Comparison of ENCODE assay signal across 1 cellular context in genomic region chr2:235330775-235331438, GRCh38.
TF ChIP-seq lines count a peak whose summit lies in the region.

No MANE protein-coding gene starts in this region.

TF ChIP-seq in HepG2, 621 proteins besides CTCF, POLR2A, EP300 and RAD21 (continued from another document):
- TF ChIP-seq ZNF574 (CRISPR knock-in tag; IDR thresholded peaks at IDR 0.05), result no peak
- TF ChIP-seq CREB1 (IDR thresholded peaks at IDR 0.05), result 0 out of 2 replicates have a peak, but pooled peaks have one; percentile 3
- no peak for TF ChIP-seq CREB1 (CRISPR knock-in tag; IDR thresholded peaks at IDR 0.05)
- TF ChIP-seq ZNF703 (CRISPR knock-in tag; IDR thresholded peaks at IDR 0.05; ENCODE audit: borderline replicate concordance), result no peak
